Comparison of ENCODE assay signal across 18 cellular contexts in the genomic region with DNA sequence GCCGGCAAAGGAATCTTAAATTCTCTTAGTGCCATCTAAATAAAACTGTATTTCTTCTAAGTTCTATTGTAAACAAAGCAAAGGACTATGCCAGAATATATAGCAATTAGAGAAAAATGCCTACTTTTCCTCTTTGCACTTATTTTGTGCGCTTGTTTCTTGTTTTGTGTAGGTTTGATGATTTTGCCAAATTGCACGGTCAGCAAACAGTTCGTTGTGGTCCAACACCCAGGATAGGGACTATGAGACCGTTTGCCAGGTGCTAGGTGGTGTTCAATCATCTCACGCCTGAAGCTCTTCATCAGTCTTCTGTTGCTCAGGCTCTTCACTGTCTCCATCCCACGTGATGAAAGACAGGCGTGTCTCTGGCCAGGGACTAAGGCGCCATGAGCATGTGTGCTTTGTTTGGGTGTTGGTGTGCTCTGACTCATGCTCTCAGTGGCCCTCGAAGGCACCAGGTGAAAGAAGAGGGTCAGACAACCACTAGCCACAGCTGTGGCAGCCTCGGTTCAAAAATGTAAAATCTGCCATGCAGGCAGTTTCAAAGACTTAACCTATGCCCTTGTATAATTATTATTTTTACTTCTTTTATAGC. TPM values are rescaled to one million over a fixed set of nuclear protein-coding genes. Genes with fewer than 3 reads are reported as not detected.
DNase-seq lines count a peak whose midpoint lies in the region; ATAC-seq, FAIRE-seq and TF ChIP-seq lines count a peak whose summit lies in the region.
"Had no signal": no experiment of that assay in that cellular context is flagged by ENCODE, and none has a peak within 500 bp of the region (broad histone marks: within the 10 kb centered on the region; RNA-seq: fewer than 3 reads in every experiment).

No MANE protein-coding gene starts in this region.

- 63% methylated on average over 11 of the region's 11 CpGs for WGBS in A549 (ENCODE audit: missing lambda C conversion rate)

- TF ChIP-seq POLR2A in A549 (IDR thresholded peaks at IDR 0.05; ENCODE audit: low read length) = no peak

- FAIRE-seq in A549 (lab: Jason Lieb, UNC) = no peak
- FAIRE-seq: D721Med had no signal

- POLR2A ChIA-PET in A549 (lab: Yijun Ruan, JAX) = no interaction called here

- ATAC-seq in A549 = no peak
- ATAC-seq in foreskin keratinocyte = no peak
- ATAC-seq in HG03095 (IDR thresholded peaks at IDR 0.05; ENCODE audit: unreplicated experiment) = no peak
- ATAC-seq: Panc1 had no signal

- no peak overlapping the region for H3K4me2 ChIP-seq in A549

- TF ChIP-seq RAD21 in A549 (conservative IDR thresholded peaks at IDR 0.05 in 1 of 2, IDR thresholded peaks at IDR 0.05 in 1 of 2) = no peak

- H3K27ac ChIP-seq in A549 = no peak overlapping the region
- no peak overlapping the region for H3K27ac ChIP-seq in foreskin keratinocyte
- H3K27ac ChIP-seq: HL-60 had no signal

- no peak overlapping the region for H3K4me3 ChIP-seq in A549

- H3K4me1 ChIP-seq in A549 = peaks cover 16% of the 10 kb centered on the region
- H3K4me1 ChIP-seq in foreskin keratinocyte = peaks cover 13% of the 10 kb centered on the region

- DNase-seq in A549 (ENCODE audit: low read depth in 1 of 2, low spot score in 1 of 2) (no peak), DMS53 treated with DMSO at 0.1 percent for 48 hours (lab: John Stamatoyannopoulos, UW; ENCODE audit: unreplicated experiment) (peak; percentile 84), SHP77 treated with DMSO at 0.1 percent for 48 hours (lab: John Stamatoyannopoulos, UW) (peak; percentile 54), myocyte (ENCODE audit: low read depth) (peak; percentile 70), foreskin keratinocyte (no peak), NCI-H2171 treated with DMSO at 0.1 percent for 48 hours (lab: John Stamatoyannopoulos, UW) (no peak)
- DNase-seq: ACHN; CD4-positive, CD25-positive, alpha-beta regulatory T cell; GOT3; KG1; NCI-H1417; NCI-H1930; NCI-H524; SIG-M5 had no signal

- no peaks in the 10 kb centered on the region for H3K27me3 ChIP-seq in foreskin keratinocyte

- CTCF ChIA-PET in A549 (lab: Yijun Ruan, JAX) = interaction anchor here (1.0 kb wide), 1 partner anchor 17 kb away, joined by 3 read pairs; no protein-coding TSS in a partner anchor

- no peaks in the 10 kb centered on the region for H3K9me3 ChIP-seq in A549

- TF ChIP-seq EP300 in A549 (IDR thresholded peaks at IDR 0.05) = no peak

- TF ChIP-seq CTCF in A549 (IDR thresholded peaks at IDR 0.05) = no peak
- no peak for TF ChIP-seq CTCF in foreskin keratinocyte (conservative IDR thresholded peaks at IDR 0.05)

TF ChIP-seq in A549, 52 proteins besides CTCF, POLR2A, EP300 and RAD21:
- TF ChIP-seq, protein P1, sequence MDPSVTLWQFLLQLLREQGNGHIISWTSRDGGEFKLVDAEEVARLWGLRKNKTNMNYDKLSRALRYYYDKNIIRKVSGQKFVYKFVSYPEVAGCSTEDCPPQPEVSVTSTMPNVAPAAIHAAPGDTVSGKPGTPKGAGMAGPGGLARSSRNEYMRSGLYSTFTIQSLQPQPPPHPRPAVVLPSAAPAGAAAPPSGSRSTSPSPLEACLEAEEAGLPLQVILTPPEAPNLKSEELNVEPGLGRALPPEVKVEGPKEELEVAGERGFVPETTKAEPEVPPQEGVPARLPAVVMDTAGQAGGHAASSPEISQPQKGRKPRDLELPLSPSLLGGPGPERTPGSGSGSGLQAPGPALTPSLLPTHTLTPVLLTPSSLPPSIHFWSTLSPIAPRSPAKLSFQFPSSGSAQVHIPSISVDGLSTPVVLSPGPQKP (IDR thresholded peaks at IDR 0.05; ENCODE audit: low read depth, low read length) = no peak
- TF ChIP-seq MAFK (IDR thresholded peaks at IDR 0.05; ENCODE audit: partially characterized antibody) = peak; percentile 86
TF ChIP-seq in A549: peak in this region for 1.

RNA-seq across cellular contexts. Expression of a gene that starts 36.9 kb away (rescaled TPM):
- polyA plus RNA-seq in A549 (2011; rRNA removed) (0.08 and 0.17 TPM in 2 replicates), A549 (2017; fragmentation: RNase III; extraction: RNeasy Plus Mini Kit Qiagen cat#74134 plus additional on column Dnase treatment) (0.04 to 0.05 TPM in 2 of 3 replicates, not detected in the other), foreskin keratinocyte (0.02 and 0.08 TPM in 2 replicates)
- 0.03 and 0.13 TPM in 2 replicates for polyA plus RNA-seq in A549 (2012; cell fraction: cytosol; rRNA removed)
- 0.13 and 0.16 TPM in 2 replicates for polyA plus RNA-seq in A549 (2012; cell fraction: nucleus; rRNA removed)
- polyA minus RNA-seq in A549 (2011; rRNA and poly(A)+ RNA removed) = 0.08 and 0.10 TPM in 2 replicates
- total RNA-seq in myocyte (0.45 TPM in 1 of 2 replicates, not detected in the other), foreskin keratinocyte (0.11 TPM in 1 of 2 replicates, not detected in the other)
- 0.16 TPM for polyA plus RNA-seq in myocyte (2012)
- polyA plus RNA-seq: CD4-positive, CD25-positive, alpha-beta regulatory T cell had no signal

Comparison
In these comparisons a context has a peak if more than half of its experiments do, and no peak if none do; other contexts are left out.
1. DNase-seq: peak in DMS53 treated with DMSO at 0.1 percent for 48 hours (single experiment), SHP77 treated with DMSO at 0.1 percent for 48 hours (single experiment) and myocyte (single experiment); none in A549 (0 of 2), foreskin keratinocyte (0 of 2) and NCI-H2171 treated with DMSO at 0.1 percent for 48 hours (single experiment).